Comparison of ENCODE assay signal across 1 cellular context in the genomic region with DNA sequence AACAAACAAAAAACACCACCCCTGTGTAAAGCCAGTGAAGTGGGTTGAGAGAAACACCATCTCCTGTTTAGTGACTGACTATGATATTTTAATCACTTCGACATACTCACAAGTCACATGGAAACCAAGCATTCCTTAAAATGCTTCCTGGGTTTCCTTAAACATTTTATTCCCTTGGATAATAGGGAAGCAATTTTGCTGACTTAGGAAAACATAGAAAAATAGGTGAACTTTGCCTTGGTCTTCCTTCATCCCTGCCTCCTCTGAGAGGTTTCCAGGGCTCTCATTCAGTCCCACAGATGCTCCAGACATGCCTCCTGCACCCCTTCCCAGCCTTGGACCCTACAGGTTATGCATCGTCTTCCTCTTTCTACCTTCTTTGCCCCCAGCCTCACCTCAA.
TF ChIP-seq lines count a peak whose summit lies in the region.

No MANE protein-coding gene starts in this region.

TF ChIP-seq in IMR-90, 13 proteins besides CTCF, POLR2A, EP300 and RAD21:
- TF ChIP-seq MAFK (IDR thresholded peaks at IDR 0.05; ENCODE audit: low read depth, low read length) (peak; percentile 93), MXI1 (IDR thresholded peaks at IDR 0.05; ENCODE audit: borderline replicate concordance, low read depth, low read length) (no peak)
